Comparison of ENCODE assay signal across 8 cellular contexts in the genomic region with DNA sequence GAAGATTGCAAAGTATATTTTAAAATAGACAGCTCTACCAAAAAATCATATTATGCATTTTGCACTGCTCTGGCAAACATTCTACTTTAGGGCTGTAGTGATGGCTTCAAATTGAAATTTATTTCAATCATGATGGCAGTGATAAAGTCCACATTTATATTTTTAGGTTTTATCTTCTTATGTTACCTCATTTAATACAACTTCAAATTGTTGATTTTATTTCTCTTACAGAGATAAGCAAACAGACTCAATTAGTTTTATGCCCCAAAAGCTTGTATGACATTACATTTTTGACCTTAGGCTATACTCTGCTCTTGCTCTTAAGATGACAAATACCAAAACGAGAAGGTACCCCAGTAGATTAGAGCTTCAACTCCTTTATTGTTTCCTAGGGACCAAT.
"Had no signal": no experiment of that assay in that cellular context is flagged by ENCODE, and none has a peak within 500 bp of the region (broad histone marks: within the 10 kb centered on the region; RNA-seq: fewer than 3 reads in every experiment).

No MANE protein-coding gene starts in this region.

- H3K4me3 ChIP-seq: GM23248, HAP-1 had no signal

- ATAC-seq: HCT116, HepG2 had no signal

- H3K36me3 ChIP-seq: HAP-1 had no signal

- H3K9me3 ChIP-seq: HAP-1 had no signal

- H3K27ac ChIP-seq: GM23248, HL-60 had no signal

- H3K4me1 ChIP-seq: HAP-1 had no signal

- DNase-seq: GM23248, GOT3, H7, KBM-7 had no signal

- H3K9ac ChIP-seq: GM23248 had no signal

- H2AFZ ChIP-seq: GM23248 had no signal
